Comparison of ENCODE assay signal across 15 cellular contexts in the genomic region with DNA sequence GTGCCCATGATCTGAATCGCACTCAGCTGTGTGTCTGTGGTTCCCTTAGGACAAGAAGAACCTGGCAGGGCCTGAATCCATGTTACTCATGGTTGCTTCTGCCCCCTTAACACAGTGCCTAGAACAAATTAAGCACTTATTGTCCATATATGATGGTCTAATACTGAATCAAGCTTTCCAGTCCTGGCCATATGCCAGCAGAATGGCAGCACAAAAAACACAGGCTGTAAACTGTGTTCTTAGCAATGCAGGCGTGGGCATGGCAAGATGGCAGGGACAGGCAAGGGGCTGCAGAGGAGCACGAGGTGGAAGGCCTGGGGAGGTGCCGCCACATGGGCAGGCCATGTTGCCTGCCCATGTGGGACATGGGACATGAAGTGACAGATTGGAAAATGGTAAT.
"Had no signal": no experiment of that assay in that cellular context is flagged by ENCODE, and none has a peak within 500 bp of the region (broad histone marks: within the 10 kb centered on the region; RNA-seq: fewer than 3 reads in every experiment).

No MANE protein-coding gene starts in this region.

- H3K9me3 ChIP-seq: sigmoid colon, tibial artery had no signal

- H3K4me3 ChIP-seq: sigmoid colon, tibial artery had no signal

- DNase-seq: activated B cell treated with CpG ODN at 0.5 μM for 24 hours; activated CD4-positive, alpha-beta T cell treated with anti-CD3 and anti-CD28 coated beads for 48 hours; activated CD8-positive, alpha-beta memory T cell treated with anti-CD3 and anti-CD28 coated beads, Interleukin-2, amount 50 U/mL, for 4 hours; activated CD8-positive, alpha-beta T cell treated with anti-CD3 and anti-CD28 coated beads, Interleukin-2, amount 10 ng/mL, durations not matched to agents 7 days and 5 days; activated naive CD8-positive, alpha-beta T cell treated with anti-CD3 and anti-CD28 coated beads, Interleukin-2, amount 10 ng/mL, durations not matched to agents 7 days and 5 days; activated T-cell treated with anti-CD3 and anti-CD28 coated beads, Interleukin-2, amount 50 U/mL, for 72 hours; cerebellar nuclear complex; dermis blood vessel endothelial cell; effector memory CD8-positive, alpha-beta T cell; foreskin keratinocyte; sigmoid colon; T-helper 17 cell; tibial artery had no signal

- ATAC-seq: activated CD8-positive, alpha-beta T cell treated with anti-CD3 and anti-CD28 coated beads, Interleukin-2, amount 10 ng/mL, durations not matched to agents 7 days and 5 days; activated T-cell treated with anti-CD3 and anti-CD28 coated beads, Interleukin-2, amount 50 U/mL, for 72 hours; effector memory CD8-positive, alpha-beta T cell; stimulated activated memory B cell treated with anti-CD40 and anti-IgM and Interleukin-4, amounts not matched to agents 10 μg/mL and 1 μg/mL and 100 μg/mL, for 72 hours; T-helper 17 cell had no signal

- H3K27me3 ChIP-seq: brain microvascular endothelial cell, foreskin keratinocyte, sigmoid colon, tibial artery had no signal

- H3K27ac ChIP-seq: brain microvascular endothelial cell, foreskin keratinocyte, sigmoid colon, tibial artery had no signal
